Comparison of ENCODE assay signal across 10 cellular contexts in the genomic region with DNA sequence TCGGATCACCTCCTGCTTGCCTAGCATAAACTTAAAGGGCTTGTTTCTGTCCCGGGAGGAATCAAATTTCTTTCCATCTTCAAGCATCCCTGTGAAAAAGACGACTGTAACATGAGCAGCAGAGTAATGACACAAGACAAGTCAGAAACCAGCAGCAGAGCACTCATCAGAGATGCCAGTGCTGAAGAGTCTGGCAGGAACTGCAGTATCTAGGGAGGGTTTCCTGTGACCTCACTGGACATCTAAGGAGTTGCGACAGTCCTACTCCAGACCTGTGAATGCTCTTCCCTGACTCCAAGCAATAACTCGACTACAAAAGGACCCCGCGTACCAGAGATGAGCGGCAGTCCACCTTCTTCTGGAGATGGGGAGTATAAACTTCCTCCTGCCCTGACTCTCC. TPM values are rescaled to one million over a fixed set of nuclear protein-coding genes. Genes with fewer than 3 reads are reported as not detected.
DNase-seq lines count a peak whose midpoint lies in the region; ATAC-seq and TF ChIP-seq lines count a peak whose summit lies in the region.
"Had no signal": no experiment of that assay in that cellular context is flagged by ENCODE, and none has a peak within 500 bp of the region (broad histone marks: within the 10 kb centered on the region; RNA-seq: fewer than 3 reads in every experiment).

No MANE protein-coding gene starts in this region.

- TF ChIP-seq CTCF in Panc1 (IDR thresholded peaks at IDR 0.05) (no peak), fibroblast of lung (conservative IDR thresholded peaks at IDR 0.05 in 1 of 2, IDR thresholded peaks at IDR 0.05 in 1 of 2; ENCODE audit: low read depth in 1 of 2, low read length in 2 of 2) (no peak), gastrocnemius medialis (IDR thresholded peaks at IDR 0.05 in 4 of 5, conservative IDR thresholded peaks at IDR 0.05 in 1 of 5) (no peak), WTC11 (IDR thresholded peaks at IDR 0.05) (no peak)

- H3K36me3 ChIP-seq in Panc1 (ENCODE audit: control insufficient read depth, insufficient read depth, low read length) (peaks cover 14% of the 10 kb centered on the region), fibroblast of lung (ENCODE audit: control insufficient read depth, insufficient read depth, low read length) (peaks cover 4% of the 10 kb centered on the region), gastrocnemius medialis (no peaks in the 10 kb centered on the region)

- H3K27me3 Mint-ChIP-seq in WTC11 (ENCODE audit: low read depth) = no peaks in the 10 kb centered on the region

- H2AFZ ChIP-seq in fibroblast of lung (ENCODE audit: low read length) = no peak overlapping the region

- DNase-seq in SKM-1 treated with dmso at 0.1 percent for 144 hours (lab: John Stamatoyannopoulos, UW; ENCODE audit: unreplicated experiment) (peak; percentile 20), SKM-1 (lab: John Stamatoyannopoulos, UW; ENCODE audit: unreplicated experiment) (no peak), Panc1 (ENCODE audit: low read depth, low spot score) (no peak), fibroblast of lung (ENCODE audit: low read depth in 2 of 2) (peak; percentile 62 to 79), gastrocnemius medialis (peak in 1 of 2 donors; percentile 56), WTC11 (ENCODE audit: low spot score) (no peak)
- no peak for DNase-seq in activated effector memory CD4-positive, alpha-beta T cell treated with anti-CD3 and anti-CD28 coated beads, Interleukin-2, amount 50 U/mL, for 16 hours
- DNase-seq: RPMI8226 had no signal

- in situ Hi-C loops in Panc1 (cut with HindIII; ENCODE audit: low pct_unique_long_range_greater_than_20kb, low sequenced_read_pairs) (no loop called here), gastrocnemius medialis (cut with MboI; ENCODE audit: low sequenced_read_pairs in 4 of 4) (no loop called here)

- no peak overlapping the region for H3K4me3 Mint-ChIP-seq in WTC11

- ATAC-seq in Panc1 (no peak), gastrocnemius medialis (peak; percentile 53 to 93), GM19397 (IDR thresholded peaks at IDR 0.05; ENCODE audit: unreplicated experiment) (no peak), WTC11 (no peak)

- no peak for TF ChIP-seq POLR2A in gastrocnemius medialis (IDR thresholded peaks at IDR 0.05)

- POLR2A ChIA-PET in Panc1 (lab: Charles Lee) (no interaction called here), WTC11 (lab: Charles Lee) (no interaction called here)

- H4K20me1 ChIP-seq in fibroblast of lung (ENCODE audit: control insufficient read depth, extremely low read depth, insufficient read depth, low read length) = no peaks in the 10 kb centered on the region

- no peaks in the 10 kb centered on the region for H3K9me3 ChIP-seq in Panc1 (ENCODE audit: control insufficient read depth, insufficient read depth, low read depth, low read length)
- no peaks in the 10 kb centered on the region for H3K9me3 ChIP-seq in fibroblast of lung (ENCODE audit: control insufficient read depth, insufficient read depth, low read depth, low read length)
- no peaks in the 10 kb centered on the region for H3K9me3 ChIP-seq in gastrocnemius medialis
- H3K9me3 ChIP-seq: adrenal gland had no signal

- intact Hi-C loops in Panc1 (cut with micrococcal nuclease; ENCODE audit: unreplicated experiment) (loop anchor here (10.0 kb wide), 1 partner anchor 59 kb away; no protein-coding TSS in a partner anchor), gastrocnemius medialis (cut with DNase I; ENCODE audit: low total_unique reads) (loop anchor here (2.0 kb wide), 1 partner anchor 45 kb away; no protein-coding TSS in a partner anchor)

- BruUV-seq in Panc1 (replicated peaks; lab: Mats Ljungman, UMichigan) = no TSS peak

- H3K27ac Mint-ChIP-seq in WTC11 = no peak overlapping the region

- H3K4me1 ChIP-seq in Panc1 (ENCODE audit: control insufficient read depth, insufficient read depth, low read length) (peaks cover 71% of the 10 kb centered on the region), fibroblast of lung (ENCODE audit: control insufficient read depth, extremely low read depth, insufficient read depth, low read length) (peaks cover 6% of the 10 kb centered on the region), gastrocnemius medialis (peaks cover 62 to 71% of the 10 kb centered on the region in 2 donors)

- H3K9me3 Mint-ChIP-seq in WTC11 = no peaks in the 10 kb centered on the region

- no peak overlapping the region for H3K4me2 ChIP-seq in fibroblast of lung (ENCODE audit: extremely low read depth, insufficient read depth, low read length)

- H3K27ac ChIP-seq in Panc1 (ENCODE audit: low read length) = peak overlapping the region; percentile 21; the same call in 1 of the 2 replicates
- H3K27ac ChIP-seq in fibroblast of lung (ENCODE audit: insufficient read depth, low read length) = no peak overlapping the region
- H3K27ac ChIP-seq in gastrocnemius medialis = peak overlapping the region; percentile 36 to 63 (median 62)

- CTCF ChIA-PET in Panc1 (lab: Charles Lee) = no interaction called here
- CTCF ChIA-PET in WTC11 (lab: Charles Lee) = no interaction called here

- H3K9ac ChIP-seq in fibroblast of lung (ENCODE audit: insufficient read depth, low read length) = no peak overlapping the region

- H3K79me2 ChIP-seq in fibroblast of lung (ENCODE audit: control insufficient read depth, insufficient read depth, low read length) = peaks cover 63% of the 10 kb centered on the region

- peaks cover 19% of the 10 kb centered on the region; the same call in 1 of the 2 replicates for H3K36me3 Mint-ChIP-seq in WTC11

- H3K27me3 ChIP-seq in Panc1 (ENCODE audit: control insufficient read depth, insufficient read depth, low read length) = no peaks in the 10 kb centered on the region
- H3K27me3 ChIP-seq in fibroblast of lung (ENCODE audit: control insufficient read depth, insufficient read depth, low read length) = no peaks in the 10 kb centered on the region
- no peaks in the 10 kb centered on the region for H3K27me3 ChIP-seq in gastrocnemius medialis
- H3K27me3 ChIP-seq: adrenal gland had no signal

- peaks cover 38% of the 10 kb centered on the region for H3K4me1 Mint-ChIP-seq in WTC11

- H3K4me3 ChIP-seq in Panc1 (ENCODE audit: low read depth in 2 of 2, low read length in 2 of 2) (no peak overlapping the region), fibroblast of lung (replicated peaks in 1 of 4; ENCODE audit: control extremely low read depth in 1 of 4, insufficient read depth in 1 of 4, low read depth in 3 of 4, low read length in 4 of 4) (no peak overlapping the region), gastrocnemius medialis (no peak overlapping the region)
- H3K4me3 ChIP-seq: adrenal gland had no signal

TF ChIP-seq in WTC11, 78 proteins besides CTCF, POLR2A, EP300 and RAD21 (continues in another document):
- TF ChIP-seq SMAD4 (CRISPR knock-in tag; IDR thresholded peaks at IDR 0.05) = no peak
- TF ChIP-seq, protein P1, sequence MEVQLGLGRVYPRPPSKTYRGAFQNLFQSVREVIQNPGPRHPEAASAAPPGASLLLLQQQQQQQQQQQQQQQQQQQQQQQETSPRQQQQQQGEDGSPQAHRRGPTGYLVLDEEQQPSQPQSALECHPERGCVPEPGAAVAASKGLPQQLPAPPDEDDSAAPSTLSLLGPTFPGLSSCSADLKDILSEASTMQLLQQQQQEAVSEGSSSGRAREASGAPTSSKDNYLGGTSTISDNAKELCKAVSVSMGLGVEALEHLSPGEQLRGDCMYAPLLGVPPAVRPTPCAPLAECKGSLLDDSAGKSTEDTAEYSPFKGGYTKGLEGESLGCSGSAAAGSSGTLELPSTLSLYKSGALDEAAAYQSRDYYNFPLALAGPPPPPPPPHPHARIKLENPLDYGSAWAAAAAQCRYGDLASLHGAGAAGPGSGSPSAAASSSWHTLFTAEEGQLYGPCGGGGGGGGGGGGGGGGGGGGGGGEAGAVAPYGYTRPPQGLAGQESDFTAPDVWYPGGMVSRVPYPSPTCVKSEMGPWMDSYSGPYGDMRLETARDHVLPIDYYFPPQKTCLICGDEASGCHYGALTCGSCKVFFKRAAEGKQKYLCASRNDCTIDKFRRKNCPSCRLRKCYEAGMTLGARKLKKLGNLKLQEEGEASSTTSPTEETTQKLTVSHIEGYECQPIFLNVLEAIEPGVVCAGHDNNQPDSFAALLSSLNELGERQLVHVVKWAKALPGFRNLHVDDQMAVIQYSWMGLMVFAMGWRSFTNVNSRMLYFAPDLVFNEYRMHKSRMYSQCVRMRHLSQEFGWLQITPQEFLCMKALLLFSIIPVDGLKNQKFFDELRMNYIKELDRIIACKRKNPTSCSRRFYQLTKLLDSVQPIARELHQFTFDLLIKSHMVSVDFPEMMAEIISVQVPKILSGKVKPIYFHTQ (CRISPR knock-in tag; IDR thresholded peaks at IDR 0.05) = no peak
- TF ChIP-seq RELA (CRISPR knock-in tag; IDR thresholded peaks at IDR 0.05; ENCODE audit: borderline replicate concordance) = no peak
- TF ChIP-seq, protein P2, sequence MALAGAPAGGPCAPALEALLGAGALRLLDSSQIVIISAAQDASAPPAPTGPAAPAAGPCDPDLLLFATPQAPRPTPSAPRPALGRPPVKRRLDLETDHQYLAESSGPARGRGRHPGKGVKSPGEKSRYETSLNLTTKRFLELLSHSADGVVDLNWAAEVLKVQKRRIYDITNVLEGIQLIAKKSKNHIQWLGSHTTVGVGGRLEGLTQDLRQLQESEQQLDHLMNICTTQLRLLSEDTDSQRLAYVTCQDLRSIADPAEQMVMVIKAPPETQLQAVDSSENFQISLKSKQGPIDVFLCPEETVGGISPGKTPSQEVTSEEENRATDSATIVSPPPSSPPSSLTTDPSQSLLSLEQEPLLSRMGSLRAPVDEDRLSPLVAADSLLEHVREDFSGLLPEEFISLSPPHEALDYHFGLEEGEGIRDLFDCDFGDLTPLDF (CRISPR knock-in tag; IDR thresholded peaks at IDR 0.05) = no peak

RNA-seq across cellular contexts. Expression of a gene that starts 17.3 kb away (rescaled TPM):
- total RNA-seq in Panc1 (2021; ENCODE audit: unreplicated experiment) (695 TPM), fibroblast of lung (71.4 and 120 TPM in 2 replicates), gastrocnemius medialis (10 to 100 TPM; 27.7 to 89.4 (median 52.5) TPM), WTC11 (2021) (197 to 218 TPM (median 201 TPM) in 3 replicates)
- 830 TPM for polyA plus RNA-seq in Panc1 (2012; ENCODE audit: insufficient read length)
- polyA plus RNA-seq in fibroblast of lung = 440 and 556 TPM in 2 replicates
- 406 and 499 TPM in 2 replicates for polyA plus RNA-seq in fibroblast of lung (2012)
- 1,060 and 1,140 TPM in 2 replicates for polyA minus RNA-seq in fibroblast of lung (ENCODE audit: low replicate concordance)

RNA-seq across cellular contexts. Expression of a gene that starts 46.6 kb away (rescaled TPM):
- 1.8 TPM for total RNA-seq in Panc1 (2021; ENCODE audit: unreplicated experiment)
- 5.5 TPM for polyA plus RNA-seq in Panc1 (2012; ENCODE audit: insufficient read length)
- total RNA-seq in fibroblast of lung = 1.8 and 2.1 TPM in 2 replicates
- 0.78 and 1.2 TPM in 2 replicates for polyA plus RNA-seq in fibroblast of lung
- 0.87 and 1.6 TPM in 2 replicates for polyA plus RNA-seq in fibroblast of lung (2012)
- polyA minus RNA-seq in fibroblast of lung (ENCODE audit: low replicate concordance) = 0.63 TPM in 1 of 2 replicates, not detected in the other
- total RNA-seq in gastrocnemius medialis = 1 to 10 TPM; 1.3 to 2.9 (median 2.1) TPM
- total RNA-seq in WTC11 (2021) = 2.5 to 3.3 TPM (median 2.6 TPM) in 3 replicates

Comparison
In these comparisons a context has a peak if more than half of its experiments do, and no peak if none do; other contexts are left out.
1. DNase-seq: peak in SKM-1 treated with dmso at 0.1 percent for 144 hours (single experiment) and fibroblast of lung (2 of 2); none in SKM-1 (single experiment), Panc1 (single experiment), activated effector memory CD4-positive, alpha-beta T cell treated with anti-CD3 and anti-CD28 coated beads, Interleukin-2, amount 50 U/mL, for 16 hours (single experiment) and WTC11 (single experiment).
2. ATAC-seq: peak in gastrocnemius medialis (2 of 2); none in Panc1 (single experiment), GM19397 (single experiment) and WTC11 (single experiment).